8 cellular contexts compared by ENCODE assay signal in the genomic region with DNA sequence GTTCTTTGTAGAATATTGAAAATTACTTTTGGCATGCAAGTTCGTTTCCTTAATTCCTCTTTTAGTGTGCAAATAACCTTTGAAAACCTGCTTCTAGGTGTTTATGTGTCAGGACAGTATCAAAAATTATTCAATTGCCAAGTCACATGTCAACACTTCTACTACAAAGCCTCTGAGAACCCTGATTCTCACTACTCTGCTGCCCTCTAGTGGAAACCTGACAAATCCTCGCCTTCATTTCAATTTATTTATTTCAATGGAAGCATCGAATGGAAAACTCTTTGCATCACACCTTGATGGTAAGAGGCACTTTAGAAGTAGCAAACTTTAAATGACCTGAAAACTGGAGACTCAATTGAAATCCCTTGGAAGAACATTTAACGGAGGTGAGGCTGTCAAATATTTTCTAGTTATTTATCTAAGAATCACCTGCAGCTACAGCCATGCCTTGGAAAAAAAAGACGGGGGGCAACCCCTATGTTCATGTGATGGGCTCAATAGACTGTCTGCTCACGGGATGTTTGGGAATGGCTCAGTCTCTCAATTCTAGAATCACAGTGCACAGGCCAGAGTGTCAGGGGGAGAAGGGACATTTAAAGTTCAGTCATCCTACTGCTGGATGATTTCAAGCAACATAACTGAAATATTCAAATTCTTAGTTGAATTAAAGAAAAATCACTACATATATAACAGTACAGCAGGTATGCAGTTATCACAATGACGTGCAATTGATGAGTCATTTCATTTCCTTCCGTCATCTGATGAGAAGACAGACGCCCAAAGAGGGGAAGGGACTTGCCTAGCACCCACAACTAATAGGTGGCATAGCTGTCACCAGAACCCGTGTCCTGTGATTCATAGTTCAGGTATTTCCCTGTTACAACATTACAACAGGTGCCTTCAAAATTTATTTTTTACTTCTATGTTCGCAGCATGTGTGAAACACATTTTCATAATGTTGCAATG.
DNase-seq lines count a peak whose midpoint lies in the region; ATAC-seq and TF ChIP-seq lines count a peak whose summit lies in the region.

No MANE protein-coding gene starts in this region.

- no peaks in the 10 kb centered on the region for H3K4me1 ChIP-seq in cardiac muscle cell (ENCODE audit: low read depth)

- H3K4me3 ChIP-seq in cardiac muscle cell: no peak overlapping the region
- H3K4me3 ChIP-seq in astrocyte of the cerebellum (ENCODE audit: low read depth, low read length): no peak overlapping the region

- DNase-seq in cardiac muscle cell (ENCODE audit: low read depth in 1 of 2, low spot score in 1 of 2) (peak; percentile 79 to 85), cardiac septum (ENCODE audit: low spot score) (no peak), NCI-H524 (lab: John Stamatoyannopoulos, UW) (peak; percentile 69 to 78), astrocyte of the cerebellum (ENCODE audit: low read depth) (peak; percentile 67), iPS DF 4.7 (ENCODE audit: extremely low read depth, low spot score) (peak; percentile 41), superior temporal gyrus (ENCODE audit: extremely low spot score) (peak; percentile 98)

- peak; percentile 73 for TF ChIP-seq CTCF in cardiac muscle cell (IDR thresholded peaks at IDR 0.05; ENCODE audit: low read depth, low read length)
- peak; percentile 65 for TF ChIP-seq CTCF in astrocyte of the cerebellum (IDR thresholded peaks at IDR 0.05; ENCODE audit: low read depth, low read length, missing control alignments)

- H3K36me3 ChIP-seq in cardiac muscle cell: no peaks in the 10 kb centered on the region

- no peak overlapping the region for H3K27ac ChIP-seq in cardiac muscle cell

- in situ Hi-C loops in astrocyte of the cerebellum (cut with HindIII; ENCODE audit: low sequenced_read_pairs): no loop called here

- ATAC-seq in HG03442 (IDR thresholded peaks at IDR 0.05; ENCODE audit: unreplicated experiment) (peak; percentile 64), GM21529 (IDR thresholded peaks at IDR 0.05; ENCODE audit: unreplicated experiment) (no peak)

- peaks cover 15% of the 10 kb centered on the region for H3K27me3 ChIP-seq in cardiac muscle cell

- no peaks in the 10 kb centered on the region for H3K9me3 ChIP-seq in cardiac muscle cell (ENCODE audit: low read depth)

- intact Hi-C loops in cardiac septum (cut with DNase I): loop anchor here (10.0 kb wide), 1 partner anchor 168 kb away; no protein-coding TSS in a partner anchor
